24 cellular contexts compared by ENCODE assay signal in the genomic region with DNA sequence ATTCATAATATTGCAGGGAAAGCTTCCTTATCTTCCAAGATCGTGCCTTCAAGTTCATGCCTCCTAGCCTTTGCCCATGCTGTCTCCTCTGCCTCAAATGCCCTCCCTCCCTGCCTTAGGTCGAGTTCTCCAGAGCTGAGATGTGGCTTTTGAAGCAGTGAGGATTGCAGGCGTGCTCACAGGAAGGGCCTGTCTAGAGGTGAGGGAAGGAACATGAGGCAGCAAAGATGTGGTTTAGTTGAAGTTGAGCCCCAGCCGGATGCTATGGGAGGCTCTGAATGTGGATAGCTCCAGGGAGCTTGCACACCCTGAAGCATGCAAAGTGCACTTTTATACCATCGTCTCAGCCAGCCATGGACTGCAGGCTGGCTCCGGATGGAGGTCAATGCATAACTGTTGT.
"Had no signal": no experiment of that assay in that cellular context is flagged by ENCODE, and none has a peak within 500 bp of the region (broad histone marks: within the 10 kb centered on the region; RNA-seq: fewer than 3 reads in every experiment).

No MANE protein-coding gene starts in this region.

- H3K4me2 ChIP-seq: SK-N-SH had no signal

- H3K9me3 ChIP-seq: body of pancreas, MG63, SJCRH30, SK-N-SH had no signal

- H3K27me3 ChIP-seq: body of pancreas, MG63, SJCRH30 had no signal

- H3K9ac ChIP-seq: SK-N-SH had no signal

- H3K4me3 Mint-ChIP-seq: activated CD8-positive, alpha-beta T cell treated with anti-CD3 and anti-CD28 coated beads for 36 hours; activated naive CD4-positive, alpha-beta T cell treated with anti-CD3 and anti-CD28 coated beads, Interleukin-2, amount 50 U/mL, for 24 hours; activated T-helper 1 cell treated with anti-CD3 and anti-CD28 coated beads, Interleukin-12 subunit alpha, Interleukin-12 subunit beta, Interleukin-2, Interleukin-4 antibody, amounts not matched to agents 30 ng/mL and 10 ng/mL and 1 ng/mL, durations not matched to agents 14 hours and 24 hours and 36 hours; T-helper 1 cell treated with Interleukin-12 subunit alpha and Interleukin-12 subunit beta and Interleukin-4 antibody, amounts not matched to agents 30 μg/mL and 1 μg/mL, for 36 hours had no signal

- H3K27me3 Mint-ChIP-seq: activated CD8-positive, alpha-beta T cell treated with anti-CD3 and anti-CD28 coated beads for 36 hours; activated naive CD4-positive, alpha-beta T cell treated with anti-CD3 and anti-CD28 coated beads, Interleukin-2, amount 50 U/mL, for 24 hours had no signal

- H3K36me3 ChIP-seq: MG63, SJCRH30 had no signal

- DNase-seq: activated CD4-positive, alpha-beta T cell treated with anti-CD3 and anti-CD28 coated beads for 4 hours; activated CD8-positive, alpha-beta memory T cell treated with anti-CD3 and anti-CD28 coated beads, Interleukin-2, amount 50 U/mL, for 48 hours; activated CD8-positive, alpha-beta T cell treated with anti-CD3 and anti-CD28 coated beads for 36 hours; activated effector memory CD4-positive, alpha-beta T cell treated with Interleukin-2 at 50 U/mL for 16 hours; activated naive CD4-positive, alpha-beta T cell; activated T-cell treated with anti-CD3 and anti-CD28 coated beads, Interleukin-2, amount 50 U/mL, for 1 hour; aorta; body of pancreas; central memory CD4-positive, alpha-beta T cell; MG63; NCI-H1105; NCI-H1436; NCI-H1694 treated with DMSO at 0.1 percent for 48 hours; NCI-H2029 treated with DMSO at 0.1 percent for 48 hours; NCI-H510A treated with DMSO at 0.1 percent for 48 hours; NCI-H69; Right ventricle myocardium superior; SJCRH30; SK-N-SH had no signal

- FAIRE-seq: bronchial epithelial cell had no signal

- H3K4me1 ChIP-seq: body of pancreas, SJCRH30 had no signal

- H3K4me1 Mint-ChIP-seq: activated naive CD4-positive, alpha-beta T cell treated with anti-CD3 and anti-CD28 coated beads, Interleukin-2, amount 50 U/mL, for 24 hours had no signal

- H3K9me3 Mint-ChIP-seq: activated CD8-positive, alpha-beta T cell treated with anti-CD3 and anti-CD28 coated beads for 36 hours; activated naive CD4-positive, alpha-beta T cell treated with anti-CD3 and anti-CD28 coated beads, Interleukin-2, amount 50 U/mL, for 24 hours had no signal

- H3K36me3 Mint-ChIP-seq: activated naive CD4-positive, alpha-beta T cell treated with anti-CD3 and anti-CD28 coated beads, Interleukin-2, amount 50 U/mL, for 24 hours had no signal

- H3K4me3 ChIP-seq: body of pancreas, coronary artery, MG63, SJCRH30 had no signal

- H3K27ac Mint-ChIP-seq: activated CD8-positive, alpha-beta T cell treated with anti-CD3 and anti-CD28 coated beads for 36 hours; activated naive CD4-positive, alpha-beta T cell treated with anti-CD3 and anti-CD28 coated beads, Interleukin-2, amount 50 U/mL, for 24 hours; activated T-helper 1 cell treated with anti-CD3 and anti-CD28 coated beads, Interleukin-12 subunit alpha, Interleukin-12 subunit beta, Interleukin-2, Interleukin-4 antibody, amounts not matched to agents 30 ng/mL and 10 ng/mL and 1 ng/mL, durations not matched to agents 14 hours and 24 hours and 36 hours; T-helper 1 cell treated with Interleukin-12 subunit alpha and Interleukin-12 subunit beta and Interleukin-4 antibody, amounts not matched to agents 30 μg/mL and 1 μg/mL, for 36 hours had no signal

- H3K27ac ChIP-seq: body of pancreas, coronary artery, SJCRH30 had no signal
